ENCODE assay signal across 9 cellular contexts in genomic region chr19:30450101-30450500, GRCh38.
DNase-seq lines count a peak whose midpoint lies in the region; TF ChIP-seq lines count a peak whose summit lies in the region.
"Had no signal": no experiment of that assay in that cellular context is flagged by ENCODE, and none has a peak within 500 bp of the region (broad histone marks: within the 10 kb centered on the region; RNA-seq: fewer than 3 reads in every experiment).

No MANE protein-coding gene starts in this region.

- no peaks in the 10 kb centered on the region for H3K9me3 ChIP-seq in iPS DF 6.9 (ENCODE audit: control insufficient read depth, insufficient read depth, low read length)
- no peaks in the 10 kb centered on the region for H3K9me3 ChIP-seq in skeletal muscle satellite cell (replicated peaks; ENCODE audit: low read length)

- no peak for TF ChIP-seq CTCF in GM13977 (IDR thresholded peaks at IDR 0.05; ENCODE audit: extremely low read depth, insufficient read depth, missing control alignments)

- H3K36me3 ChIP-seq in iPS DF 6.9 (ENCODE audit: control insufficient read depth, insufficient read depth, low read length) (no peaks in the 10 kb centered on the region), skeletal muscle satellite cell (ENCODE audit: insufficient read depth, low read length) (no peaks in the 10 kb centered on the region)

- no peaks in the 10 kb centered on the region for H3K9me3 Mint-ChIP-seq in activated T-helper 1 cell treated with anti-CD3 and anti-CD28 coated beads, Interleukin-12 subunit alpha, Interleukin-12 subunit beta, Interleukin-2, Interleukin-4 antibody, amounts not matched to agents 30 ng/mL and 10 ng/mL and 1 ng/mL, durations not matched to agents 14 hours and 24 hours and 36 hours

- no peak overlapping the region for H3K27ac ChIP-seq in iPS DF 6.9 (ENCODE audit: low read length)
- H3K27ac ChIP-seq: epithelial cell of prostate had no signal

- H3K27me3 Mint-ChIP-seq in activated T-helper 1 cell treated with anti-CD3 and anti-CD28 coated beads, Interleukin-12 subunit alpha, Interleukin-12 subunit beta, Interleukin-2, Interleukin-4 antibody, amounts not matched to agents 30 ng/mL and 10 ng/mL and 1 ng/mL, durations not matched to agents 14 hours and 24 hours and 36 hours (ENCODE audit: insufficient read depth): peaks cover 1% of the 10 kb centered on the region

- no peak overlapping the region for H3K4me3 Mint-ChIP-seq in activated T-helper 1 cell treated with anti-CD3 and anti-CD28 coated beads, Interleukin-12 subunit alpha, Interleukin-12 subunit beta, Interleukin-2, Interleukin-4 antibody, amounts not matched to agents 30 ng/mL and 10 ng/mL and 1 ng/mL, durations not matched to agents 14 hours and 24 hours and 36 hours

- WGBS in iPS DF 6.9 (ENCODE audit: insufficient coverage, insufficient read length): no CpG with 5 or more reads among the region's 7 CpGs

- H3K4me2 ChIP-seq in skeletal muscle satellite cell (ENCODE audit: low read length): peak overlapping the region; percentile 44

- no peaks in the 10 kb centered on the region for H3K27me3 ChIP-seq in iPS DF 6.9 (ENCODE audit: control insufficient read depth, insufficient read depth, low read length)
- peaks cover 5% of the 10 kb centered on the region for H3K27me3 ChIP-seq in skeletal muscle satellite cell (ENCODE audit: control insufficient read depth, insufficient read depth, low read length)

- no peak overlapping the region for H3K4me3 ChIP-seq in iPS DF 6.9 (ENCODE audit: low read length)
- no peak overlapping the region for H3K4me3 ChIP-seq in skeletal muscle satellite cell (ENCODE audit: low read length)

- in situ Hi-C loops in GM13977 (cut with MboI; ENCODE audit: low pct_unique_long_range_greater_than_20kb, low sequenced_read_pairs, unreplicated experiment): no loop called here

- no peak overlapping the region for H3K9ac ChIP-seq in skeletal muscle satellite cell (ENCODE audit: low read depth, low read length)

- H3K4me1 ChIP-seq in iPS DF 6.9 (ENCODE audit: control insufficient read depth, insufficient read depth, low read length) (peaks cover 4% of the 10 kb centered on the region), skeletal muscle satellite cell (ENCODE audit: control insufficient read depth, insufficient read depth, low read length) (no peaks in the 10 kb centered on the region)

- H3K27ac Mint-ChIP-seq in activated T-helper 1 cell treated with anti-CD3 and anti-CD28 coated beads, Interleukin-12 subunit alpha, Interleukin-12 subunit beta, Interleukin-2, Interleukin-4 antibody, amounts not matched to agents 30 ng/mL and 10 ng/mL and 1 ng/mL, durations not matched to agents 14 hours and 24 hours and 36 hours: no peak overlapping the region

- H3K36me3 Mint-ChIP-seq in activated T-helper 1 cell treated with anti-CD3 and anti-CD28 coated beads, Interleukin-12 subunit alpha, Interleukin-12 subunit beta, Interleukin-2, Interleukin-4 antibody, amounts not matched to agents 30 ng/mL and 10 ng/mL and 1 ng/mL, durations not matched to agents 14 hours and 24 hours and 36 hours (ENCODE audit: low read depth): no peaks in the 10 kb centered on the region

- no peaks in the 10 kb centered on the region for H3K4me1 Mint-ChIP-seq in activated T-helper 1 cell treated with anti-CD3 and anti-CD28 coated beads, Interleukin-12 subunit alpha, Interleukin-12 subunit beta, Interleukin-2, Interleukin-4 antibody, amounts not matched to agents 30 ng/mL and 10 ng/mL and 1 ng/mL, durations not matched to agents 14 hours and 24 hours and 36 hours (ENCODE audit: low read depth)

- DNase-seq in GM04503 (ENCODE audit: low read depth): peak; percentile 20
- DNase-seq in anterior cingulate cortex (lab: John Stamatoyannopoulos, UW): peak in 43 of 58 donors; percentile 5 to 78 (median 38)
- DNase-seq in iPS DF 6.9 (ENCODE audit: low read depth, low spot score): peak; percentile 35
- DNase-seq in SW480 (ENCODE audit: low spot score): no peak
- no peak for DNase-seq in NCI-H2196 (lab: John Stamatoyannopoulos, UW; ENCODE audit: unreplicated experiment)
- DNase-seq in activated T-helper 1 cell treated with anti-CD3 and anti-CD28 coated beads, Interleukin-12 subunit alpha, Interleukin-12 subunit beta, Interleukin-2, Interleukin-4 antibody, amounts not matched to agents 30 ng/mL and 10 ng/mL and 1 ng/mL, durations not matched to agents 14 hours and 24 hours and 36 hours (ENCODE audit: low spot score): no peak
- DNase-seq in GM13977 (ENCODE audit: low spot score): no peak

- intact Hi-C loops in activated T-helper 1 cell treated with anti-CD3 and anti-CD28 coated beads, Interleukin-12 subunit alpha, Interleukin-12 subunit beta, Interleukin-2, Interleukin-4 antibody, amounts not matched to agents 30 ng/mL and 10 ng/mL and 1 ng/mL, durations not matched to agents 14 hours and 24 hours and 36 hours (cut with micrococcal nuclease): no loop called here

Comparison
In these comparisons a context has a peak if more than half of its experiments do, and no peak if none do; other contexts are left out.
1. DNase-seq: peak in GM04503 (single experiment), anterior cingulate cortex (43 of 58) and iPS DF 6.9 (single experiment); none in SW480 (single experiment), NCI-H2196 (single experiment), activated T-helper 1 cell treated with anti-CD3 and anti-CD28 coated beads, Interleukin-12 subunit alpha, Interleukin-12 subunit beta, Interleukin-2, Interleukin-4 antibody, amounts not matched to agents 30 ng/mL and 10 ng/mL and 1 ng/mL, durations not matched to agents 14 hours and 24 hours and 36 hours (single experiment) and GM13977 (single experiment).